In the genomic region with DNA sequence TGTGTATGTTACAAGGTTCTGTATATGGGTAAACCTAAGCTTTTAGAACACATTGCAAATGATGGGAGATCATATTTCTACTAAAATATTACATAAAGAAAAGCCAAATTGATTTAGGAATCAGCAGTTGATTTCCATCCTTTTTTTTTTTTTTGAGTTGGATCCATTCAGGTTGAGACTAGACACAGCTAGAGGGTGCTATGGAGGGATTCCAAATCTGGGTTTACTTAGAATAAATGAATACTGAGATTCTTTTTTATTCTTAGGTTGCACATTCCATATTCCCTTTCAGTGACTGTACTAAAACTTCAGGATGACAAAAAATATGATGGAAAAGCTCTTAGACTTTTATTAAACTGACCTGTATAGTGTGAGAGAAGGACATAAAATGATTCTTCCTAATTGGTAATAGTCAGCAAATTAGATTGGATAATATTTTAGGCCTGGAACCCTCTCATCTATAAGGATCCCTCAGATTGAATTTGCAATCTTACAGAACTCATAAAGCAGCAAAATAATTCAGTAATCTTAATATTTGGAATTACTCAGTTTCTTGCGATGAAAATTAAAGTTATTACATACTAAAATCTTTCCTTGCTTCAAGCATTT, we compare ENCODE assay signal across 18 cellular contexts.
DNase-seq lines count a peak whose midpoint lies in the region; ATAC-seq, FAIRE-seq and TF ChIP-seq lines count a peak whose summit lies in the region.
"Had no signal": no experiment of that assay in that cellular context is flagged by ENCODE, and none has a peak within 500 bp of the region (broad histone marks: within the 10 kb centered on the region; RNA-seq: fewer than 3 reads in every experiment).

No MANE protein-coding gene starts in this region.

- H3K9me3 ChIP-seq in A549 (no peaks in the 10 kb centered on the region), adipocyte (ENCODE audit: control insufficient read depth, low read length) (no peaks in the 10 kb centered on the region), hepatocyte (ENCODE audit: low read depth) (no peaks in the 10 kb centered on the region)
- H3K9me3 ChIP-seq: esophagus squamous epithelium, left ventricle myocardium inferior had no signal

- TF ChIP-seq EP300 in A549 (IDR thresholded peaks at IDR 0.05): no peak

- no peaks in the 10 kb centered on the region for H3K9me2 ChIP-seq in hepatocyte (replicated peaks; ENCODE audit: insufficient read depth)

- no peak for ATAC-seq in A549
- no peak for ATAC-seq in GM21786 (IDR thresholded peaks at IDR 0.05; ENCODE audit: unreplicated experiment)
- ATAC-seq: activated naive CD8-positive, alpha-beta T cell treated with anti-CD3 and anti-CD28 coated beads, Interleukin-2, amount 50 U/mL, for 24 hours had no signal

- H3K27ac ChIP-seq in A549 (no peak overlapping the region), hepatocyte (no peak overlapping the region)
- H3K27ac ChIP-seq: esophagus squamous epithelium, left ventricle myocardium inferior had no signal

- H3K4me2 ChIP-seq in A549 (no peak overlapping the region), hepatocyte (no peak overlapping the region)

- H4K20me1 ChIP-seq in hepatocyte (ENCODE audit: insufficient read depth, poor library complexity, severe bottlenecking): no peaks in the 10 kb centered on the region

- no peak for FAIRE-seq in A549 (lab: Jason Lieb, UNC)

- no peak for TF ChIP-seq POLR2A in A549 (IDR thresholded peaks at IDR 0.05; ENCODE audit: low read length)

- WGBS in A549 (ENCODE audit: missing lambda C conversion rate): 49% methylated on average over 1 of the region's 1 CpG
- 49% methylated on average over 1 of the region's 1 CpG for WGBS in hepatocyte (ENCODE audit: low lambda C conversion rate, missing lambda C conversion rate)

- POLR2A ChIA-PET in A549 (lab: Yijun Ruan, JAX): no interaction called here

- no peak for TF ChIP-seq RAD21 in A549 (conservative IDR thresholded peaks at IDR 0.05 in 1 of 2, IDR thresholded peaks at IDR 0.05 in 1 of 2)

- no peaks in the 10 kb centered on the region for H3K4me1 ChIP-seq in A549
- H3K4me1 ChIP-seq in adipocyte (ENCODE audit: control insufficient read depth, insufficient read depth, low read length): peaks cover 7% of the 10 kb centered on the region
- H3K4me1 ChIP-seq in hepatocyte (ENCODE audit: insufficient read depth): no peaks in the 10 kb centered on the region
- H3K4me1 ChIP-seq: esophagus squamous epithelium had no signal

- H2AFZ ChIP-seq in hepatocyte: no peak overlapping the region

- H3K27me3 ChIP-seq in adipocyte (replicated peaks; ENCODE audit: control insufficient read depth, insufficient read depth, low read length) (no peaks in the 10 kb centered on the region), hepatocyte (no peaks in the 10 kb centered on the region)
- H3K27me3 ChIP-seq: esophagus squamous epithelium had no signal

- H3K79me2 ChIP-seq in hepatocyte: no peaks in the 10 kb centered on the region

- DNase-seq in A549 (ENCODE audit: low read depth in 1 of 2, low spot score in 1 of 2) (no peak), HCEC 1CT (peak; percentile 20), adipocyte (ENCODE audit: low read depth) (peak; percentile 39), hepatocyte (ENCODE audit: low spot score) (no peak), NCI-H146 (lab: John Stamatoyannopoulos, UW) (no peak), middle frontal gyrus (ENCODE audit: extremely low spot score, low spot score) (no peak), epidermal melanocyte (ENCODE audit: insufficient read length, low spot score) (no peak)
- DNase-seq: activated CD4-positive, alpha-beta T cell treated with anti-CD3 and anti-CD28 coated beads for 48 hours; activated naive CD8-positive, alpha-beta T cell treated with anti-CD3 and anti-CD28 coated beads, Interleukin-2, amount 50 U/mL, for 24 hours; central memory CD4-positive, alpha-beta T cell; effector CD4-positive, alpha-beta T cell; EL; esophagus squamous epithelium; GOT3; left ventricle myocardium inferior; NCI-H187; substantia nigra had no signal

- H3K36me3 ChIP-seq in adipocyte (ENCODE audit: control insufficient read depth, insufficient read depth, low read length, severe bottlenecking): no peaks in the 10 kb centered on the region
- no peaks in the 10 kb centered on the region for H3K36me3 ChIP-seq in hepatocyte (replicated peaks; ENCODE audit: insufficient read depth, low read depth)
- H3K36me3 ChIP-seq: esophagus squamous epithelium, left ventricle myocardium inferior had no signal

- H3K4me3 ChIP-seq in A549 (no peak overlapping the region), adipocyte (ENCODE audit: low read length) (no peak overlapping the region), hepatocyte (no peak overlapping the region)
- H3K4me3 ChIP-seq: esophagus squamous epithelium, left ventricle myocardium inferior had no signal

- H3K9ac ChIP-seq in adipocyte (ENCODE audit: low read length): no peak overlapping the region

- CTCF ChIA-PET in A549 (lab: Yijun Ruan, JAX): no interaction called here

- no peak for TF ChIP-seq CTCF in A549 (IDR thresholded peaks at IDR 0.05)
- TF ChIP-seq CTCF in hepatocyte (IDR thresholded peaks at IDR 0.05; ENCODE audit: poor library complexity): peak; percentile 7

TF ChIP-seq in A549, 52 proteins besides CTCF, POLR2A, EP300 and RAD21:
- TF ChIP-seq MAFK (IDR thresholded peaks at IDR 0.05; ENCODE audit: partially characterized antibody): peak; percentile 49
- TF ChIP-seq, protein P1, sequence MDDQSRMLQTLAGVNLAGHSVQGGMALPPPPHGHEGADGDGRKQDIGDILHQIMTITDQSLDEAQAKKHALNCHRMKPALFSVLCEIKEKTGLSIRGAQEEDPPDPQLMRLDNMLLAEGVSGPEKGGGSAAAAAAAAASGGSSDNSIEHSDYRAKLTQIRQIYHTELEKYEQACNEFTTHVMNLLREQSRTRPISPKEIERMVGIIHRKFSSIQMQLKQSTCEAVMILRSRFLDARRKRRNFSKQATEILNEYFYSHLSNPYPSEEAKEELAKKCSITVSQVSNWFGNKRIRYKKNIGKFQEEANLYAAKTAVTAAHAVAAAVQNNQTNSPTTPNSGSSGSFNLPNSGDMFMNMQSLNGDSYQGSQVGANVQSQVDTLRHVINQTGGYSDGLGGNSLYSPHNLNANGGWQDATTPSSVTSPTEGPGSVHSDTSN (IDR thresholded peaks at IDR 0.05): no peak

Comparison
In these comparisons a context has a peak if more than half of its experiments do, and no peak if none do; other contexts are left out.
1. DNase-seq: peak in HCEC 1CT (single experiment) and adipocyte (single experiment); none in A549 (0 of 2), hepatocyte (single experiment), NCI-H146 (single experiment), middle frontal gyrus (single experiment) and epidermal melanocyte (single experiment).